In genomic region chr2:178909507-178909906, GRCh38 we compare ENCODE assay signal across 20 cellular contexts.
"Had no signal": no experiment of that assay in that cellular context is flagged by ENCODE, and none has a peak within 500 bp of the region (broad histone marks: within the 10 kb centered on the region; RNA-seq: fewer than 3 reads in every experiment).

No MANE protein-coding gene starts in this region.

- H3K27me3 Mint-ChIP-seq: activated CD4-positive, alpha-beta memory T cell treated with anti-CD3 and anti-CD28 coated beads for 36 hours; activated naive CD4-positive, alpha-beta T cell treated with anti-CD3 and anti-CD28 coated beads, Interleukin-2, amount 10 ng/mL, durations not matched to agents 7 days and 5 days; naive B cell had no signal

- H3K9me3 Mint-ChIP-seq: activated CD4-positive, alpha-beta memory T cell treated with anti-CD3 and anti-CD28 coated beads for 36 hours; activated naive CD4-positive, alpha-beta T cell treated with anti-CD3 and anti-CD28 coated beads, Interleukin-2, amount 10 ng/mL, durations not matched to agents 7 days and 5 days; activated T-helper 2 cell treated with anti-CD3 and anti-CD28 coated beads, Interferon-gamma antibody, Interleukin-2, Interleukin-4, amounts not matched to agents 10 μg/mL and 5 μg/mL and 100 μg/mL, durations not matched to agents 14 hours and 24 hours and 36 hours; mesothelial cell of epicardium; neural progenitor cell had no signal

- DNase-seq: activated CD4-positive, alpha-beta memory T cell treated with anti-CD3 and anti-CD28 coated beads for 36 hours; activated CD8-positive, alpha-beta memory T cell treated with anti-CD3 and anti-CD28 coated beads, Interleukin-2, amount 10 ng/mL, durations not matched to agents 7 days and 5 days; activated naive CD4-positive, alpha-beta T cell treated with anti-CD3 and anti-CD28 coated beads, Interleukin-2, amount 10 ng/mL, durations not matched to agents 7 days and 5 days; activated T-cell treated with anti-CD3 and anti-CD28 coated beads, Interleukin-2, amount 50 U/mL, for 1 hour; caudate nucleus; hypothalamus; kidney glomerular epithelial cell; naive B cell; ovary; stimulated activated CD4-positive, alpha-beta T cell treated with anti-CD3 and anti-CD28 coated beads, Interleukin-4, amount 100 ng/mL, for 24 hours; stimulated activated naive CD4-positive, alpha-beta T cell; T-helper 1 cell; tibial artery; uterus had no signal

- H3K4me3 Mint-ChIP-seq: activated CD4-positive, alpha-beta memory T cell treated with anti-CD3 and anti-CD28 coated beads for 36 hours; activated CD8-positive, alpha-beta memory T cell treated with anti-CD3 and anti-CD28 coated beads, Interleukin-2, amount 10 ng/mL, durations not matched to agents 7 days and 5 days; activated naive CD4-positive, alpha-beta T cell treated with anti-CD3 and anti-CD28 coated beads, Interleukin-2, amount 10 ng/mL, durations not matched to agents 7 days and 5 days; mesothelial cell of epicardium; naive B cell; neural progenitor cell had no signal

- ATAC-seq: activated CD8-positive, alpha-beta memory T cell treated with anti-CD3 and anti-CD28 coated beads, Interleukin-2, amount 10 ng/mL, durations not matched to agents 7 days and 5 days; esophagus mucosa had no signal

- H3K27ac Mint-ChIP-seq: activated CD4-positive, alpha-beta memory T cell treated with anti-CD3 and anti-CD28 coated beads for 36 hours; activated CD8-positive, alpha-beta memory T cell treated with anti-CD3 and anti-CD28 coated beads, Interleukin-2, amount 10 ng/mL, durations not matched to agents 7 days and 5 days; activated naive CD4-positive, alpha-beta T cell treated with anti-CD3 and anti-CD28 coated beads, Interleukin-2, amount 10 ng/mL, durations not matched to agents 7 days and 5 days; activated T-helper 2 cell treated with anti-CD3 and anti-CD28 coated beads, Interferon-gamma antibody, Interleukin-2, Interleukin-4, amounts not matched to agents 10 μg/mL and 5 μg/mL and 100 μg/mL, durations not matched to agents 14 hours and 24 hours and 36 hours; mesothelial cell of epicardium; naive B cell; neural progenitor cell had no signal

- H3K27me3 ChIP-seq: neural progenitor cell, ovary, tibial artery, uterus had no signal

- H3K9ac ChIP-seq: neural progenitor cell had no signal

- H3K9me3 ChIP-seq: ovary, tibial artery, uterus had no signal

- H3K27ac ChIP-seq: neural progenitor cell, ovary, skin epidermis, tibial artery, uterus had no signal

- H3K4me1 Mint-ChIP-seq: mesothelial cell of epicardium had no signal

- H3K36me3 Mint-ChIP-seq: activated CD4-positive, alpha-beta memory T cell treated with anti-CD3 and anti-CD28 coated beads for 36 hours; activated CD8-positive, alpha-beta memory T cell treated with anti-CD3 and anti-CD28 coated beads, Interleukin-2, amount 10 ng/mL, durations not matched to agents 7 days and 5 days; mesothelial cell of epicardium; neural progenitor cell had no signal

- H3K4me3 ChIP-seq: lung, neural progenitor cell, ovary, skin epidermis, tibial artery, uterus had no signal

- H3K36me3 ChIP-seq: neural progenitor cell, ovary, tibial artery, uterus had no signal

- H3K4me2 ChIP-seq: neural progenitor cell had no signal

- H3K4me1 ChIP-seq: uterus had no signal
